In the genomic region with DNA sequence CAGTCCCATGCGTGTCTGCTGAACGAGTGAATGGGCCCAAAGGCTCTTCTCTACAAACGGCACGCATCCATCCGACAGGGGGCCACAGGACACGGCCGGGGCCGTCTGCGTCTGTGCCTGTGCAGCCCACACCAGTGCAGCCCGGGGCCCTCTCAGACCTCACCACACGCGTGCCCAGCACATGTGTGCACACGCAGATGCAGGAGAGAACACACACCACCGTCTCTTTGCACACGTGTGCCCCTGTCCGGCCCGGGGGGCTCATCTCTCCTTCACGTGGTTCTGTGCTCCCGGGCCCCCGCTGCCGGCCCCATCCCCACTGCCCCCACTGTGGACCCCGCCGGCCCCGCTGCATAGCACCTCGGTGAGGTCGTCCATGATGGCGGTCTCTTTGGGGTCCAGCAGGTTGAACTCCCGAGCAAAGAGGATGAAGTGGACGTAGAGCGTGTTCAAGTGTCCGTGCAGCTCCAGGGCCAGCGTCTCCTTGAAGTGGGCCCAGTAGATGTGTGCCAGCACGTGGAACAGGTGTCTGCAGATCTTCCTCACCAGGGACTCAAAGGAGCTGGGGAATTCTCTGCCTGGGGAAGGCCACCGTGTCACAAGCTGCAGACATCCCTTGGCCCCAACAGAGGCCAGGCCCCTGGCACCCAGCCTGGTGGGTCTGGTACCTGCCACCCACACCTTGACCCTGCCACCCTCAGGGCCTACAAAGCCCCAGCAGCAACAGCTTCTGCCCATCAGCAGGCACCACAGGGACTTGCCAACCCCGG, we compare ENCODE assay signal across 23 cellular contexts. TPM values are rescaled to one million over a fixed set of nuclear protein-coding genes. Genes with fewer than 3 reads are reported as not detected.
DNase-seq lines count a peak whose midpoint lies in the region; ATAC-seq and TF ChIP-seq lines count a peak whose summit lies in the region.
"Had no signal": no experiment of that assay in that cellular context is flagged by ENCODE, and none has a peak within 500 bp of the region (broad histone marks: within the 10 kb centered on the region; RNA-seq: fewer than 3 reads in every experiment).

No MANE protein-coding gene starts in this region.

- TF ChIP-seq CTCF in left ventricle myocardium inferior (IDR thresholded peaks at IDR 0.05; ENCODE audit: borderline replicate concordance) = no peak
- TF ChIP-seq CTCF in psoas muscle (IDR thresholded peaks at IDR 0.05) = no peak
- TF ChIP-seq CTCF in GM13977 (IDR thresholded peaks at IDR 0.05; ENCODE audit: extremely low read depth, insufficient read depth, missing control alignments) = no peak
- no peak for TF ChIP-seq CTCF in GM20000 (IDR thresholded peaks at IDR 0.05; ENCODE audit: extremely low read depth, missing control alignments)

- DNase-seq in left cardiac atrium = peak; percentile 14
- DNase-seq in left ventricle myocardium inferior = no peak
- peak; percentile 25 for DNase-seq in left ventricle myocardium superior
- peak; percentile 17 to 46 for DNase-seq in psoas muscle
- DNase-seq in GM13977 (ENCODE audit: low spot score) = no peak
- no peak for DNase-seq in GM20000 (ENCODE audit: low spot score)
- no peak for DNase-seq in activated naive CD8-positive, alpha-beta T cell treated with anti-CD3 and anti-CD28 coated beads, Interleukin-2, amount 50 U/mL, for 24 hours
- DNase-seq: AML-193, Caco-2, Karpas-422, NCI-H1092, NCI-H1417 treated with DMSO at 0.1 percent for 48 hours, NCI-H1694 treated with DMSO at 0.1 percent for 48 hours, NCI-H2081, NCI-H2171, NCI-H226, NCI-H510A, NCI-H69, RPMI8226, SHP77 treated with DMSO at 0.1 percent for 48 hours had no signal

- H3K27me3 ChIP-seq in left ventricle myocardium inferior (ENCODE audit: low read depth) = no peaks in the 10 kb centered on the region
- H3K27me3 ChIP-seq in psoas muscle (ENCODE audit: insufficient read depth in 3 of 3, low read length in 2 of 3) = no peaks in the 10 kb centered on the region

- no peak overlapping the region for H3K4me3 Mint-ChIP-seq in activated naive CD8-positive, alpha-beta T cell treated with anti-CD3 and anti-CD28 coated beads, Interleukin-2, amount 50 U/mL, for 24 hours
- H3K4me3 Mint-ChIP-seq: CD8-positive, alpha-beta T cell had no signal

- H3K27ac ChIP-seq in left ventricle myocardium inferior (replicated peaks) = no peak overlapping the region
- H3K27ac ChIP-seq in psoas muscle = no peak overlapping the region
- H3K27ac ChIP-seq: A549, C4-2B had no signal

- H3K36me3 ChIP-seq in left ventricle myocardium inferior (peaks cover 65% of the 10 kb centered on the region), psoas muscle (ENCODE audit: insufficient read depth in 1 of 2, low read depth in 1 of 2) (peaks cover 0 to 68% of the 10 kb centered on the region in 2 donors)

- no peaks in the 10 kb centered on the region for H3K9me3 ChIP-seq in left ventricle myocardium inferior (replicated peaks)
- H3K9me3 ChIP-seq in psoas muscle = no peaks in the 10 kb centered on the region
- H3K9me3 ChIP-seq: A549, Caco-2 had no signal

- in situ Hi-C loops in GM13977 (cut with MboI; ENCODE audit: low pct_unique_long_range_greater_than_20kb, low sequenced_read_pairs, unreplicated experiment) = no loop called here

- no peak overlapping the region for H3K27ac Mint-ChIP-seq in activated naive CD8-positive, alpha-beta T cell treated with anti-CD3 and anti-CD28 coated beads, Interleukin-2, amount 50 U/mL, for 24 hours
- H3K27ac Mint-ChIP-seq: CD8-positive, alpha-beta T cell had no signal

- H3K4me1 ChIP-seq in left ventricle myocardium inferior = peaks cover 13% of the 10 kb centered on the region
- H3K4me1 ChIP-seq in psoas muscle = no peaks in the 10 kb centered on the region
- H3K4me1 ChIP-seq: A549, Caco-2 had no signal

- H3K9me3 Mint-ChIP-seq in activated naive CD8-positive, alpha-beta T cell treated with anti-CD3 and anti-CD28 coated beads, Interleukin-2, amount 50 U/mL, for 24 hours = no peaks in the 10 kb centered on the region
- H3K9me3 Mint-ChIP-seq: CD8-positive, alpha-beta T cell had no signal

- H3K36me3 Mint-ChIP-seq in activated naive CD8-positive, alpha-beta T cell treated with anti-CD3 and anti-CD28 coated beads, Interleukin-2, amount 50 U/mL, for 24 hours (ENCODE audit: low read depth) = peaks cover 3% of the 10 kb centered on the region

- ATAC-seq in left cardiac atrium (no peak), left ventricle myocardium superior (no peak), psoas muscle (no peak)
- ATAC-seq in activated naive CD8-positive, alpha-beta T cell treated with anti-CD3 and anti-CD28 coated beads, Interleukin-2, amount 50 U/mL, for 24 hours = no peak
- ATAC-seq: A549; CD8-positive, alpha-beta T cell had no signal

- intact Hi-C loops in left cardiac atrium (cut with DNase I) (no loop called here), left ventricle myocardium inferior (cut with micrococcal nuclease) (no loop called here), left ventricle myocardium superior (cut with micrococcal nuclease) (no loop called here), psoas muscle (cut with DNase I) (no loop called here)

- H3K4me1 Mint-ChIP-seq in activated naive CD8-positive, alpha-beta T cell treated with anti-CD3 and anti-CD28 coated beads, Interleukin-2, amount 50 U/mL, for 24 hours = no peaks in the 10 kb centered on the region

- no peak overlapping the region for H3K4me3 ChIP-seq in left ventricle myocardium inferior
- H3K4me3 ChIP-seq in psoas muscle = no peak overlapping the region
- H3K4me3 ChIP-seq: A549 had no signal

- H3K27me3 Mint-ChIP-seq in activated naive CD8-positive, alpha-beta T cell treated with anti-CD3 and anti-CD28 coated beads, Interleukin-2, amount 50 U/mL, for 24 hours = no peaks in the 10 kb centered on the region

- 83 to 91% (median 88%) methylated on average over 35 of the region's 35 CpGs for WGBS in psoas muscle, 3 donors

RNA-seq across cellular contexts. Expression of gene MOB2, which starts 16.5 kb away (rescaled TPM):
- 10 to 100 TPM; 36.6 to 44.0 TPM for total RNA-seq in left cardiac atrium
- total RNA-seq in left ventricle myocardium inferior = 49.5 TPM
- total RNA-seq in left ventricle myocardium superior = 52.8 TPM
- total RNA-seq in psoas muscle = 10 to 100 TPM; 44.5 to 58.7 (median 52.4) TPM
- polyA plus RNA-seq in psoas muscle = 10 to 100 TPM; 52.6 to 75.1 (median 74.2) TPM

Comparison
In these comparisons a context has a peak if more than half of its experiments do, and no peak if none do; other contexts are left out.
1. DNase-seq: peak in left cardiac atrium (single experiment), left ventricle myocardium superior (single experiment) and psoas muscle (2 of 2); none in left ventricle myocardium inferior (single experiment), GM13977 (single experiment), GM20000 (single experiment) and activated naive CD8-positive, alpha-beta T cell treated with anti-CD3 and anti-CD28 coated beads, Interleukin-2, amount 50 U/mL, for 24 hours (single experiment).